9 cellular contexts compared by ENCODE assay signal in the genomic region with DNA sequence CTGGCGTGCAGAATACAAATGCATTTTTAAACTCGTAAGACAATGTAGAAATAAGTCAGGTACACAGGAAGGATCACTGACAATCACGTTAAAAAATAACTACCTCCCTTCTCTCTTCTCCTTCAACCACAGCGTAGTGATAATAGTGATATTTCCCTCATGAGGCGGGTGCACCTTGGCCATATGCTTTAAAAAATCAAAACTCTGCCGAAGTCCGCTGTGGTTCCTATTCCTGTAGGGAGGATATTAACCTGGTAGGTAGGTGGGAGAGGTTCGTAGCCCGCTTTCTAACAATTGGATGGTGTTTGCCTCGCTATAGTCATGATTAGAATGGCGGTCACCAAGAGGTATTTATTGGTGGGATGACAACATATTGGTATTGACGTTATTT. TPM values are rescaled to one million over a fixed set of nuclear protein-coding genes. Genes with fewer than 3 reads are reported as not detected.
DNase-seq lines count a peak whose midpoint lies in the region; ATAC-seq and TF ChIP-seq lines count a peak whose summit lies in the region.
"Had no signal": no experiment of that assay in that cellular context is flagged by ENCODE, and none has a peak within 500 bp of the region (broad histone marks: within the 10 kb centered on the region; RNA-seq: fewer than 3 reads in every experiment).

No MANE protein-coding gene starts in this region.

- TF ChIP-seq CTCF in cardiac muscle cell (IDR thresholded peaks at IDR 0.05; ENCODE audit: low read depth, low read length) = no peak
- TF ChIP-seq CTCF in brain microvascular endothelial cell (IDR thresholded peaks at IDR 0.05; ENCODE audit: low read depth, low read length, missing control alignments) = no peak
- TF ChIP-seq CTCF in mesothelial cell of epicardium (IDR thresholded peaks at IDR 0.05; ENCODE audit: unreplicated experiment) = no peak
- TF ChIP-seq CTCF in uterus (IDR thresholded peaks at IDR 0.05) = no peak

- H3K4me1 Mint-ChIP-seq in mesothelial cell of epicardium = peaks cover 12% of the 10 kb centered on the region

- no peaks in the 10 kb centered on the region for H3K9me3 Mint-ChIP-seq in mesothelial cell of epicardium

- no peak for TF ChIP-seq POLR2A in uterus (IDR thresholded peaks at IDR 0.05)

- H3K4me3 Mint-ChIP-seq in mesothelial cell of epicardium = peak overlapping the region; percentile 85

- H3K36me3 Mint-ChIP-seq in mesothelial cell of epicardium = no peaks in the 10 kb centered on the region

- H3K27ac Mint-ChIP-seq in mesothelial cell of epicardium = no peak overlapping the region

- H3K27me3 ChIP-seq in cardiac muscle cell (no peaks in the 10 kb centered on the region), brain microvascular endothelial cell (replicated peaks) (no peaks in the 10 kb centered on the region), uterus (no peaks in the 10 kb centered on the region)

- ATAC-seq in Right ventricle myocardium superior (ENCODE audit: poor library complexity) = no peak

- H3K4me3 ChIP-seq in cardiac muscle cell (peak overlapping the region; percentile 74), brain microvascular endothelial cell (ENCODE audit: low read depth, low read length) (peak overlapping the region; percentile 70), uterus (peak overlapping the region; percentile 45 to 57)

- H3K9me3 ChIP-seq in cardiac muscle cell (ENCODE audit: low read depth) = no peaks in the 10 kb centered on the region
- H3K9me3 ChIP-seq in uterus = no peaks in the 10 kb centered on the region

- DNase-seq in cardiac muscle cell (ENCODE audit: low read depth in 1 of 2, low spot score in 1 of 2) (no peak), Right ventricle myocardium superior (no peak), brain microvascular endothelial cell (no peak), mesothelial cell of epicardium (ENCODE audit: low spot score in 2 of 2, unreplicated experiment in 2 of 2) (no peak), uterus (no peak), GM19240 (ENCODE audit: insufficient read length, low spot score) (no peak), SKM-1 (lab: John Stamatoyannopoulos, UW; ENCODE audit: unreplicated experiment) (no peak), GF-D8 (lab: John Stamatoyannopoulos, UW) (no peak)

- intact Hi-C loops in Right ventricle myocardium superior (cut with DNase I) = no loop called here
- intact Hi-C loops in uterus (cut with DNase I; ENCODE audit: low total_unique reads) = no loop called here

- no peaks in the 10 kb centered on the region for H3K36me3 ChIP-seq in cardiac muscle cell
- no peaks in the 10 kb centered on the region for H3K36me3 ChIP-seq in brain microvascular endothelial cell (replicated peaks)
- H3K36me3 ChIP-seq in uterus = no peaks in the 10 kb centered on the region

- H3K4me1 ChIP-seq in cardiac muscle cell (ENCODE audit: low read depth) (peaks cover 28% of the 10 kb centered on the region), uterus (no peaks in the 10 kb centered on the region)

- in situ Hi-C loops in brain microvascular endothelial cell (cut with HindIII; ENCODE audit: low pct_ligation_motif_present, low sequenced_read_pairs) = no loop called here

- H3K27ac ChIP-seq in cardiac muscle cell (no peak overlapping the region), brain microvascular endothelial cell (no peak overlapping the region), uterus (peak overlapping the region; percentile 66 to 71)

- H3K27me3 Mint-ChIP-seq in mesothelial cell of epicardium (ENCODE audit: low read depth) = peaks cover 66% of the 10 kb centered on the region

RNA-seq across cellular contexts. Expression of gene GREM2, which starts 0.7 kb away (rescaled TPM):
- total RNA-seq in cardiac muscle cell (10.5 and 11.6 TPM in 2 replicates), Right ventricle myocardium superior (not detected), mesothelial cell of epicardium (0.09 to 0.27 TPM (median 0.16 TPM) in 3 replicates), uterus (1 to 10 TPM in 2 of 4 donors, under 1 TPM in 2; 0.26 to 7.0 (median 1.4) TPM)
- 13.0 and 17.2 TPM in 2 replicates for polyA plus RNA-seq in cardiac muscle cell
- total RNA-seq: Daoy had no signal

Comparison
In these comparisons a context has a peak if more than half of its experiments do, and no peak if none do; other contexts are left out.
1. H3K27ac ChIP-seq: peak in uterus (2 of 2); none in cardiac muscle cell (single experiment) and brain microvascular endothelial cell (single experiment).
2. Peak in every context shown above with its lines, with median percentiles within 50 percentile points of each other: H3K4me3 ChIP-seq.